In genomic region chr1:55015123-55015522, GRCh38 we compare ENCODE assay signal across 18 cellular contexts. TPM values are rescaled to one million over a fixed set of nuclear protein-coding genes. Genes with fewer than 3 reads are reported as not detected.
A peak's percentile ranks its signal among the peaks of the same experiment; 100 is the strongest.
DNase-seq lines count a peak whose midpoint lies in the region; TF ChIP-seq lines count a peak whose summit lies in the region.
"Had no signal": no experiment of that assay in that cellular context is flagged by ENCODE, and none has a peak within 500 bp of the region (broad histone marks: within the 10 kb centered on the region; RNA-seq: fewer than 3 reads in every experiment).

No MANE protein-coding gene starts in this region.

- TF ChIP-seq CTCF in mammary epithelial cell (conservative IDR thresholded peaks at IDR 0.05 in 1 of 2, IDR thresholded peaks at IDR 0.05 in 1 of 2; ENCODE audit: extremely low read depth in 1 of 2, insufficient read depth in 1 of 2, low read depth in 1 of 2, low read length in 2 of 2): no peak
- TF ChIP-seq CTCF in spleen (IDR thresholded peaks at IDR 0.05 in 8 of 11, conservative IDR thresholded peaks at IDR 0.05 in 3 of 11): no peak

- intact Hi-C loops in mammary epithelial cell (cut with micrococcal nuclease) (no loop called here), spleen (cut with DNase I; ENCODE audit: low total_unique reads) (no loop called here)

- H3K4me3 Mint-ChIP-seq in activated naive CD4-positive, alpha-beta T cell treated with anti-CD3 and anti-CD28 coated beads, Interleukin-2, amount 10 ng/mL, durations not matched to agents 7 days and 5 days: no peak overlapping the region
- H3K4me3 Mint-ChIP-seq: CD4-positive, CD25-positive, alpha-beta regulatory T cell; GM23338; H9 had no signal

- H3K9me3 Mint-ChIP-seq in activated naive CD4-positive, alpha-beta T cell treated with anti-CD3 and anti-CD28 coated beads, Interleukin-2, amount 10 ng/mL, durations not matched to agents 7 days and 5 days: no peaks in the 10 kb centered on the region
- H3K9me3 Mint-ChIP-seq: GM23338, H9 had no signal

- no peaks in the 10 kb centered on the region for H3K79me2 ChIP-seq in mammary epithelial cell (ENCODE audit: insufficient read depth, low read length)

- in situ Hi-C loops in T47D (cut with HindIII; ENCODE audit: low pct_unique_long_range_greater_than_20kb, low sequenced_read_pairs) (no loop called here), mammary epithelial cell (cut with MboI; ENCODE audit: low sequenced_read_pairs in 2 of 2) (no loop called here)

- H3K4me2 ChIP-seq in mammary epithelial cell (ENCODE audit: insufficient read depth, low read depth, low read length): no peak overlapping the region
- H3K4me2 ChIP-seq: BLaER1 treated with 17β-estradiol and CSF1 and Interleukin-3, amounts not matched to agents 10 nM and 100 nM; GM23338 had no signal

- H3K4me1 Mint-ChIP-seq in activated naive CD4-positive, alpha-beta T cell treated with anti-CD3 and anti-CD28 coated beads, Interleukin-2, amount 10 ng/mL, durations not matched to agents 7 days and 5 days: no peaks in the 10 kb centered on the region
- H3K4me1 Mint-ChIP-seq: CD4-positive, CD25-positive, alpha-beta regulatory T cell had no signal

- no peaks in the 10 kb centered on the region for H4K20me1 ChIP-seq in mammary epithelial cell (ENCODE audit: insufficient read depth, low read length)
- H4K20me1 ChIP-seq: BLaER1 treated with 17β-estradiol and CSF1 and Interleukin-3, amounts not matched to agents 10 nM and 100 nM had no signal

- no peak overlapping the region for H3K27ac Mint-ChIP-seq in activated naive CD4-positive, alpha-beta T cell treated with anti-CD3 and anti-CD28 coated beads, Interleukin-2, amount 10 ng/mL, durations not matched to agents 7 days and 5 days
- H3K27ac Mint-ChIP-seq: CD4-positive, CD25-positive, alpha-beta regulatory T cell; GM23338; H9 had no signal

- dilution Hi-C loops in mammary epithelial cell (cut with HindIII; ENCODE audit: low sequenced_read_pairs): no loop called here

- H3K4me1 ChIP-seq in mammary epithelial cell (ENCODE audit: insufficient read depth, low read length): no peaks in the 10 kb centered on the region
- H3K4me1 ChIP-seq in spleen: no peaks in the 10 kb centered on the region

- peaks cover 46% of the 10 kb centered on the region for H3K27me3 Mint-ChIP-seq in activated naive CD4-positive, alpha-beta T cell treated with anti-CD3 and anti-CD28 coated beads, Interleukin-2, amount 10 ng/mL, durations not matched to agents 7 days and 5 days

- H3K27ac ChIP-seq in mammary epithelial cell (ENCODE audit: insufficient read depth, low read depth, low read length) (no peak overlapping the region), spleen (no peak overlapping the region)
- H3K27ac ChIP-seq: BLaER1 treated with 17β-estradiol and CSF1 and Interleukin-3, amounts not matched to agents 10 nM and 100 nM had no signal

- TF ChIP-seq POLR2A in spleen (IDR thresholded peaks at IDR 0.05): no peak

- H3K27me3 ChIP-seq in mammary epithelial cell (ENCODE audit: insufficient read depth, low read length) (no peaks in the 10 kb centered on the region), MG63 (no peaks in the 10 kb centered on the region), spleen (replicated peaks in 1 of 7) (peaks cover 0 to 36% (median 0%) of the 10 kb centered on the region in 7 donors)
- H3K27me3 ChIP-seq: BLaER1 treated with 17β-estradiol and CSF1 and Interleukin-3, amounts not matched to agents 10 nM and 100 nM had no signal

- no TSS peak for BruUV-seq in mammary epithelial cell (replicated peaks; lab: Mats Ljungman, UMichigan)

- H3K36me3 ChIP-seq in mammary epithelial cell (ENCODE audit: insufficient read depth, low read length): no peaks in the 10 kb centered on the region
- no peaks in the 10 kb centered on the region for H3K36me3 ChIP-seq in MG63
- H3K36me3 ChIP-seq in spleen: no peaks in the 10 kb centered on the region
- H3K36me3 ChIP-seq: BLaER1 treated with 17β-estradiol and CSF1 and Interleukin-3, amounts not matched to agents 10 nM and 100 nM had no signal

- 23% methylated on average over 5 of the region's 5 CpGs for WGBS in mammary epithelial cell (ENCODE audit: low coverage, missing lambda C conversion rate)
- WGBS in spleen, 5 donors: 79 to 92% (median 89%) methylated on average over 5 of the region's 5 CpGs

- H3K9me3 ChIP-seq in mammary epithelial cell (replicated peaks; ENCODE audit: insufficient read depth, low read length): no peaks in the 10 kb centered on the region
- no peaks in the 10 kb centered on the region for H3K9me3 ChIP-seq in MG63
- H3K9me3 ChIP-seq in spleen: no peaks in the 10 kb centered on the region
- H3K9me3 ChIP-seq: BLaER1 treated with 17β-estradiol and CSF1 and Interleukin-3, amounts not matched to agents 10 nM and 100 nM had no signal

- DNase-seq in T47D (ENCODE audit: low read depth in 1 of 2, low spot score in 1 of 2) (peak; percentile 18 to 94), mammary epithelial cell (no peak), MG63 (peak; percentile 40), cerebellum (ENCODE audit: low spot score) (peak; percentile 87), spleen (peak; percentile 41), NCI-H446 treated with DMSO at 0.1 percent for 48 hours (lab: John Stamatoyannopoulos, UW) (no peak), SHP77 (lab: John Stamatoyannopoulos, UW) (no peak)
- DNase-seq in activated naive CD4-positive, alpha-beta T cell treated with anti-CD3 and anti-CD28 coated beads, Interleukin-2, amount 10 ng/mL, durations not matched to agents 7 days and 5 days: no peak
- DNase-seq: 8988T; Calu3; CD4-positive, CD25-positive, alpha-beta regulatory T cell; DMS 273 treated with DMSO at 0.1 percent for 48 hours; H9 had no signal

- H3K9ac ChIP-seq in mammary epithelial cell (ENCODE audit: insufficient read depth, low read length): no peak overlapping the region
- H3K9ac ChIP-seq: BLaER1 treated with 17β-estradiol and CSF1 and Interleukin-3, amounts not matched to agents 10 nM and 100 nM had no signal

- H2AFZ ChIP-seq in mammary epithelial cell (ENCODE audit: low read depth, low read length): no peak overlapping the region
- H2AFZ ChIP-seq: GM23338 had no signal

- CTCF ChIA-PET in mammary epithelial cell (lab: Charles Lee; ENCODE audit: low non-redundant PET): no interaction called here
- CTCF ChIA-PET in activated naive CD4-positive, alpha-beta T cell treated with anti-CD3 and anti-CD28 coated beads, Interleukin-2, amount 10 ng/mL, durations not matched to agents 7 days and 5 days (lab: Charles Lee): interaction anchor here (1.5 kb wide), 1 partner anchor 70 kb away, joined by 12 read pairs; no protein-coding TSS in a partner anchor

- H3K4me3 ChIP-seq in mammary epithelial cell (replicated peaks in 1 of 3; ENCODE audit: insufficient read depth in 1 of 3, low read depth in 2 of 3, low read length in 3 of 3) (no peak overlapping the region), MG63 (no peak overlapping the region), spleen (no peak overlapping the region)
- H3K4me3 ChIP-seq: BLaER1 treated with 17β-estradiol and CSF1 and Interleukin-3, amounts not matched to agents 10 nM and 100 nM; GM12878; GM23338 had no signal

- H3K36me3 Mint-ChIP-seq in activated naive CD4-positive, alpha-beta T cell treated with anti-CD3 and anti-CD28 coated beads, Interleukin-2, amount 10 ng/mL, durations not matched to agents 7 days and 5 days: no peaks in the 10 kb centered on the region
- H3K36me3 Mint-ChIP-seq: CD4-positive, CD25-positive, alpha-beta regulatory T cell had no signal

RNA-seq across cellular contexts. Expression of gene BSND, which starts 16.4 kb away (rescaled TPM):
- not detected for total RNA-seq in mammary epithelial cell
- not detected for polyA plus RNA-seq in mammary epithelial cell
- polyA minus RNA-seq in mammary epithelial cell: not detected
- total RNA-seq in MG63 (2014; rRNA removed; shearing (Covaris generic); ENCODE audit: low replicate concordance): not detected in 2 replicates
- total RNA-seq in cerebellum: 0.09 TPM
- total RNA-seq in spleen: under 1 TPM in 3 of 7 donors, not detected in 4; 0.09 to 0.20 (median 0.15) TPM
- under 1 TPM in 2 of 3 donors, not detected in 1; 0.02 to 0.03 TPM for polyA plus RNA-seq in spleen
- total RNA-seq: Calu3; CD4-positive, CD25-positive, alpha-beta regulatory T cell; Daoy; GM12878; HT1080 had no signal
- polyA plus RNA-seq: CD4-positive, CD25-positive, alpha-beta regulatory T cell; GM12878 had no signal

RNA-seq across cellular contexts. Expression of gene PCSK9, which starts 24.2 kb away (rescaled TPM):
- total RNA-seq in mammary epithelial cell: 10 to 100 TPM in 1 of 2 donors, under 1 TPM in 1; 0.67 to 75.0 TPM
- 52.1 TPM for polyA plus RNA-seq in mammary epithelial cell
- polyA minus RNA-seq in mammary epithelial cell: 39.9 TPM
- not detected in 2 replicates for total RNA-seq in MG63 (2014; rRNA removed; shearing (Covaris generic); ENCODE audit: low replicate concordance)
- total RNA-seq in cerebellum: 44.8 TPM
- under 1 TPM in 5 of 7 donors, not detected in 2; 0.10 to 0.85 (median 0.18) TPM for total RNA-seq in spleen
- under 1 TPM in 2 of 3 donors, not detected in 1; 0.03 to 0.26 TPM for polyA plus RNA-seq in spleen
- total RNA-seq: CD4-positive, CD25-positive, alpha-beta regulatory T cell had no signal
- polyA plus RNA-seq: CD4-positive, CD25-positive, alpha-beta regulatory T cell had no signal

RNA-seq across cellular contexts. Expression of gene TMEM61, which starts 34.7 kb away (rescaled TPM):
- total RNA-seq in mammary epithelial cell (1 to 10 TPM; 1.3 to 1.8 TPM), cerebellum (1.2 TPM), spleen (1 to 10 TPM in 2 of 7 donors, under 1 TPM in 2, not detected in 3; 0.44 to 2.1 (median 1.4) TPM)
- polyA plus RNA-seq in mammary epithelial cell (0.78 TPM), spleen (under 1 TPM in 1 of 3 donors, not detected in 2; 0.19 TPM)
- 8.6 TPM for polyA minus RNA-seq in mammary epithelial cell
- not detected in 2 replicates for total RNA-seq in MG63 (2014; rRNA removed; shearing (Covaris generic); ENCODE audit: low replicate concordance)
- total RNA-seq: CD4-positive, CD25-positive, alpha-beta regulatory T cell; Daoy; GM12878; HT1080 had no signal
- polyA plus RNA-seq: CD4-positive, CD25-positive, alpha-beta regulatory T cell; GM12878 had no signal

Comparison
In these comparisons a context has a peak if more than half of its experiments do, and no peak if none do; other contexts are left out.
1. DNase-seq: peak in T47D (2 of 2), MG63 (single experiment), cerebellum (single experiment) and spleen (single experiment); none in mammary epithelial cell (single experiment), NCI-H446 treated with DMSO at 0.1 percent for 48 hours (single experiment), SHP77 (0 of 2) and activated naive CD4-positive, alpha-beta T cell treated with anti-CD3 and anti-CD28 coated beads, Interleukin-2, amount 10 ng/mL, durations not matched to agents 7 days and 5 days (single experiment).